ENCODE assay signal across 8 cellular contexts in the genomic region with DNA sequence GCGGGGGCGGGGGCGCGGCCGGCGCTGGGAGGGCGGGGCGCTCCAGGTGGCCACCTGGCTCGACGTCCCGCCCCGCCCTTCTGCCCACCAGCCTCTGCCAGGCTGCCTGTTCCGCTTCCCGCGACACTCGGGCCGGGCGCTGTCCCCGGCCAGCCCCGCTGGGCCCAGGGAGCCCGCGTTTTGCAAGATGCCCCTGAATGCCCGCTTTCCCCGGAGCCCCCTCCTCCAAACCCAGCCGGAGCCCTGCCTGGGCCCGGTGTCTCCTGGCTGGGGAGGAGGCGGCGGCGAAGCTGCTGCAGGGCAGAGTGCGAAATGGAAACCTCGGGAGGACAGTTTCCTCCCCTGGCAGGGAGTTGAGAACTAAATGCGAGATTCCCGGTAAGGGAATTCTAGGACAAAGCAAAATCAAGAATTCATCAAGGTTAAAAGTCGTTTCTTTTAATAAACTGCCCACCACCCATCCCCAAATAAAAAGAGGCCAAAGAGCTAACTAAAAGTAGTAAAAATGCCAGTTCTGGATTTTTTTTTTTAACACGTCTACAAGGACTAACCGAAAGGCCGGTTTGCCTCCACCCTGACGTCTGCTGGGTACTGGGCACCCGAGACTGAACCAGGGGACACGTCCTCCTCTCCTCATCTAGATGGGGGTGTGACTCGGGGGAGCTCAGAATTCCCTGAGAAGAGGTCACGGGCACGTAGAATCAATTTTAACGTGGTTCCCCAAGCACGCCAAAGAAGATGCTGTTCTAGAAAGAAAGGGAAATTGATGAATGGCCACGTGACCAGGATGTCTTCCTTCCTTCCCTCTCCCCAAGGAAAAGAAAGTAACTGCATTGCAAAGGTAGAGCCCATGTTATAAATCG.
A peak's percentile ranks its signal among the peaks of the same experiment; 100 is the strongest.
DNase-seq lines count a peak whose midpoint lies in the region; ATAC-seq and TF ChIP-seq lines count a peak whose summit lies in the region.

No MANE protein-coding gene starts in this region.

- H3K36me3 Mint-ChIP-seq in activated CD4-positive, alpha-beta T cell treated with anti-CD3 and anti-CD28 coated beads, Interleukin-2, amount 10 ng/mL, durations not matched to agents 7 days and 5 days (ENCODE audit: low read depth) = peaks cover 8% of the 10 kb centered on the region

- no peak overlapping the region for H2BK15ac ChIP-seq in mesendoderm (replicated peaks; ENCODE audit: low read depth)

- H3K79me2 ChIP-seq in GM23248 (ENCODE audit: insufficient read depth) (no peaks in the 10 kb centered on the region), mesendoderm (ENCODE audit: control insufficient read depth, insufficient read depth, low read length) (peaks cover 2% of the 10 kb centered on the region)

- peak overlapping the region; percentile 78 for H2AFZ ChIP-seq in GM23248

- H3K27ac Mint-ChIP-seq in activated CD4-positive, alpha-beta T cell treated with anti-CD3 and anti-CD28 coated beads, Interleukin-2, amount 10 ng/mL, durations not matched to agents 7 days and 5 days = no peak overlapping the region

- peak overlapping the region; percentile 38 for H3K4ac ChIP-seq in mesendoderm (ENCODE audit: low read depth, low read length)

- H4K20me1 ChIP-seq in GM23248 (ENCODE audit: insufficient read depth) = no peaks in the 10 kb centered on the region

- H4K8ac ChIP-seq in mesendoderm (ENCODE audit: low read depth, low read length) = no peak overlapping the region

- H3K9me3 ChIP-seq in GM23248 (ENCODE audit: low read depth) (no peaks in the 10 kb centered on the region), aorta (ENCODE audit: control insufficient read depth, low read length) (no peaks in the 10 kb centered on the region)

- no peaks in the 10 kb centered on the region for H3F3A ChIP-seq in GM23248 (ENCODE audit: insufficient read depth)

- no peak for DNase-seq in activated CD4-positive, alpha-beta T cell treated with anti-CD3 and anti-CD28 coated beads, Interleukin-2, amount 10 ng/mL, durations not matched to agents 7 days and 5 days
- DNase-seq in activated CD4-positive, alpha-beta T cell treated with anti-CD3 and anti-CD28 coated beads, Interleukin-2, amount 50 U/mL, for 4 hours = no peak
- DNase-seq in GM23248 (peak; percentile 49), NCI-H1105 treated with DMSO at 0.1 percent for 48 hours (lab: John Stamatoyannopoulos, UW) (peak; percentile 96), brain microvascular endothelial cell (no peak), mesendoderm (peak; percentile 32), aorta (peak in 1 of 2 donors; percentile 77), kidney glomerular epithelial cell (lab: John Stamatoyannopoulos, UW) (no peak)

- no peaks in the 10 kb centered on the region for H3K9me3 Mint-ChIP-seq in activated CD4-positive, alpha-beta T cell treated with anti-CD3 and anti-CD28 coated beads, Interleukin-2, amount 10 ng/mL, durations not matched to agents 7 days and 5 days

- H3K4me1 ChIP-seq in GM23248 (ENCODE audit: insufficient read depth) (peaks cover 4% of the 10 kb centered on the region; the same call in 1 of the 2 replicates), mesendoderm (ENCODE audit: control insufficient read depth, low read depth, low read length) (peaks cover 7% of the 10 kb centered on the region), aorta (ENCODE audit: control insufficient read depth in 1 of 2, insufficient read depth in 2 of 2, low read length in 2 of 2) (no peaks in the 10 kb centered on the region)

- H3K4me1 Mint-ChIP-seq in activated CD4-positive, alpha-beta T cell treated with anti-CD3 and anti-CD28 coated beads, Interleukin-2, amount 10 ng/mL, durations not matched to agents 7 days and 5 days = peaks cover 20% of the 10 kb centered on the region

- H3K36me3 ChIP-seq in GM23248 (ENCODE audit: low read depth) = no peaks in the 10 kb centered on the region
- H3K36me3 ChIP-seq in brain microvascular endothelial cell (replicated peaks) = no peaks in the 10 kb centered on the region
- no peaks in the 10 kb centered on the region for H3K36me3 ChIP-seq in mesendoderm (ENCODE audit: control insufficient read depth, insufficient read depth, low read length)
- no peaks in the 10 kb centered on the region for H3K36me3 ChIP-seq in aorta (ENCODE audit: control insufficient read depth in 1 of 2, insufficient read depth in 2 of 2, low read length in 1 of 2)

- CTCF ChIA-PET in activated CD4-positive, alpha-beta T cell treated with anti-CD3 and anti-CD28 coated beads, Interleukin-2, amount 10 ng/mL, durations not matched to agents 7 days and 5 days (lab: Charles Lee) = interaction anchor here (0.6 kb wide), 1 partner anchor 11 kb away, joined by 3 read pairs; no protein-coding TSS in a partner anchor

- H3K18ac ChIP-seq in mesendoderm (ENCODE audit: low read length) = peak overlapping the region; percentile 62

- WGBS in GM23248 (ENCODE audit: low coverage in 1 of 2, low lambda C conversion rate in 2 of 2, missing lambda C conversion rate in 2 of 2), 2 experiments = 7 to 11% methylated on average over 34 to 42 of the region's 47 CpGs
- WGBS in mesendoderm (ENCODE audit: extremely low coverage, insufficient coverage, low lambda C conversion rate) = no CpG with 5 or more reads among the region's 47 CpGs
- WGBS in aorta, 2 donors = 13 to 18% methylated on average over 27 to 47 of the region's 47 CpGs

- no peak overlapping the region for H2BK5ac ChIP-seq in mesendoderm (ENCODE audit: low read length)

- TF ChIP-seq CTCF in brain microvascular endothelial cell (IDR thresholded peaks at IDR 0.05; ENCODE audit: low read depth, low read length, missing control alignments) = no peak

- H3K9me2 ChIP-seq in GM23248 (ENCODE audit: insufficient read depth) = no peaks in the 10 kb centered on the region

- H3K27ac ChIP-seq in GM23248 (no peak overlapping the region), brain microvascular endothelial cell (no peak overlapping the region), mesendoderm (ENCODE audit: low read depth, low read length) (no peak overlapping the region), aorta (ENCODE audit: low read depth in 1 of 2, low read length in 2 of 2) (no peak overlapping the region)

- H3K27me3 ChIP-seq in GM23248 (replicated peaks; ENCODE audit: insufficient read depth) (peaks cover 3% of the 10 kb centered on the region; the same call in 1 of the 2 replicates), brain microvascular endothelial cell (replicated peaks) (peaks cover 25% of the 10 kb centered on the region), mesendoderm (ENCODE audit: insufficient read depth, low read length, poor library complexity) (no peaks in the 10 kb centered on the region), aorta (ENCODE audit: control insufficient read depth in 1 of 2, insufficient read depth in 2 of 2, low read length in 1 of 2) (no peaks in the 10 kb centered on the region)

- H3K4me3 Mint-ChIP-seq in activated CD4-positive, alpha-beta T cell treated with anti-CD3 and anti-CD28 coated beads, Interleukin-2, amount 10 ng/mL, durations not matched to agents 7 days and 5 days = peak overlapping the region; percentile 45

- no peak overlapping the region for H2BK120ac ChIP-seq in mesendoderm (ENCODE audit: low read depth, low read length)

- intact Hi-C loops in aorta (cut with DNase I) = no loop called here

- no peak overlapping the region for H3K23ac ChIP-seq in mesendoderm (ENCODE audit: low read length)

- POLR2A ChIA-PET in activated CD4-positive, alpha-beta T cell treated with anti-CD3 and anti-CD28 coated beads, Interleukin-2, amount 10 ng/mL, durations not matched to agents 7 days and 5 days (lab: Charles Lee) = no interaction called here

- H3K9ac ChIP-seq in GM23248 = peak overlapping the region; percentile 82
- peak overlapping the region; percentile 68 for H3K9ac ChIP-seq in mesendoderm (ENCODE audit: low read length)

- in situ Hi-C loops in GM23248 (cut with MboI) (no loop called here), brain microvascular endothelial cell (cut with HindIII; ENCODE audit: low pct_ligation_motif_present, low sequenced_read_pairs) (no loop called here)

- peak; percentile 37 for ATAC-seq in aorta (ENCODE audit: low FRiP score)

- H3K79me1 ChIP-seq in mesendoderm (ENCODE audit: low read length) = peaks cover 6% of the 10 kb centered on the region

- H3K56ac ChIP-seq in mesendoderm (ENCODE audit: low read length) = peak overlapping the region; percentile 79

- H3K4me2 ChIP-seq in GM23248 (ENCODE audit: unreplicated experiment) = peak overlapping the region; percentile 78
- H3K4me2 ChIP-seq in mesendoderm (ENCODE audit: low read length) = peak overlapping the region; percentile 37

- H3K27me3 Mint-ChIP-seq in activated CD4-positive, alpha-beta T cell treated with anti-CD3 and anti-CD28 coated beads, Interleukin-2, amount 10 ng/mL, durations not matched to agents 7 days and 5 days = peaks cover 4% of the 10 kb centered on the region

- H3K4me3 ChIP-seq in GM23248 (peak overlapping the region; percentile 78), brain microvascular endothelial cell (ENCODE audit: low read depth, low read length) (peak overlapping the region; percentile 51), mesendoderm (ENCODE audit: low read length) (peak overlapping the region; percentile 18), aorta (ENCODE audit: low read length in 2 of 2) (peak overlapping the region; percentile 65 to 93)

- H4K5ac ChIP-seq in mesendoderm (ENCODE audit: low read length) = no peak overlapping the region

- no peak overlapping the region for H2AK5ac ChIP-seq in mesendoderm (ENCODE audit: low read length)

Comparison
In these comparisons a context has a peak if more than half of its experiments do, and no peak if none do; other contexts are left out.
1. DNase-seq: peak in GM23248 (single experiment), NCI-H1105 treated with DMSO at 0.1 percent for 48 hours (single experiment) and mesendoderm (single experiment); none in activated CD4-positive, alpha-beta T cell treated with anti-CD3 and anti-CD28 coated beads, Interleukin-2, amount 10 ng/mL, durations not matched to agents 7 days and 5 days (single experiment), activated CD4-positive, alpha-beta T cell treated with anti-CD3 and anti-CD28 coated beads, Interleukin-2, amount 50 U/mL, for 4 hours (0 of 2), brain microvascular endothelial cell (single experiment) and kidney glomerular epithelial cell (single experiment).
2. H3K4me3 ChIP-seq: peak in every context shown above with its lines; median percentile 79 in aorta; 78 in GM23248; 51 in brain microvascular endothelial cell; 18 in mesendoderm.